27 cellular contexts compared by ENCODE assay signal in genomic region chr20:24235740-24236139, GRCh38.
"Had no signal": no experiment of that assay in that cellular context is flagged by ENCODE, and none has a peak within 500 bp of the region (broad histone marks: within the 10 kb centered on the region; RNA-seq: fewer than 3 reads in every experiment).

No MANE protein-coding gene starts in this region.

- H3K27me3 ChIP-seq: brain microvascular endothelial cell, left lung had no signal

- H3K4me1 Mint-ChIP-seq: activated CD4-positive, alpha-beta T cell treated with anti-CD3 and anti-CD28 coated beads, Interleukin-2, amount 10 ng/mL, durations not matched to agents 24 days and 14 days; activated CD8-positive, alpha-beta memory T cell treated with anti-CD3 and anti-CD28 coated beads, Interleukin-2, amount 10 ng/mL, durations not matched to agents 7 days and 5 days; activated naive CD8-positive, alpha-beta T cell treated with anti-CD3 and anti-CD28 coated beads, Interleukin-2, amount 50 U/mL, for 24 hours; naive thymus-derived CD4-positive, alpha-beta T cell; T-cell had no signal

- H3K9me3 Mint-ChIP-seq: activated CD4-positive, alpha-beta T cell treated with anti-CD3 and anti-CD28 coated beads, Interleukin-2, amount 10 ng/mL, durations not matched to agents 24 days and 14 days; activated CD8-positive, alpha-beta T cell treated with anti-CD3 and anti-CD28 coated beads for 36 hours; activated naive CD8-positive, alpha-beta T cell treated with anti-CD3 and anti-CD28 coated beads, Interleukin-2, amount 50 U/mL, for 24 hours; activated T-helper 1 cell treated with anti-CD3 and anti-CD28 coated beads, Interleukin-12 subunit alpha, Interleukin-12 subunit beta, Interleukin-2, Interleukin-4 antibody, amounts not matched to agents 30 ng/mL and 10 ng/mL and 1 ng/mL, durations not matched to agents 14 hours and 24 hours and 36 hours; naive thymus-derived CD4-positive, alpha-beta T cell; neural crest cell; stimulated activated naive CD8-positive, alpha-beta T cell treated with anti-CD3 and anti-CD28 coated beads, Interleukin-15, Interleukin-2, amounts not matched to agents 100 ng/mL and 50 ng/mL, for 24 hours; T-cell; T-helper 2 cell treated with Interferon-gamma antibody and Interleukin-4, amounts not matched to agents 5 μg/mL and 100 μg/mL, for 36 hours had no signal

- H3K27ac Mint-ChIP-seq: activated CD4-positive, alpha-beta T cell treated with anti-CD3 and anti-CD28 coated beads, Interleukin-2, amount 10 ng/mL, durations not matched to agents 24 days and 14 days; activated CD8-positive, alpha-beta memory T cell treated with anti-CD3 and anti-CD28 coated beads, Interleukin-2, amount 10 ng/mL, durations not matched to agents 7 days and 5 days; activated CD8-positive, alpha-beta T cell treated with anti-CD3 and anti-CD28 coated beads for 36 hours; activated naive CD8-positive, alpha-beta T cell treated with anti-CD3 and anti-CD28 coated beads, Interleukin-2, amount 50 U/mL, for 24 hours; activated T-helper 1 cell treated with anti-CD3 and anti-CD28 coated beads, Interleukin-12 subunit alpha, Interleukin-12 subunit beta, Interleukin-2, Interleukin-4 antibody, amounts not matched to agents 30 ng/mL and 10 ng/mL and 1 ng/mL, durations not matched to agents 14 hours and 24 hours and 36 hours; stimulated activated naive CD8-positive, alpha-beta T cell treated with anti-CD3 and anti-CD28 coated beads, Interleukin-15, Interleukin-2, amounts not matched to agents 100 ng/mL and 50 ng/mL, for 24 hours; T-cell; T-helper 2 cell treated with Interferon-gamma antibody and Interleukin-4, amounts not matched to agents 5 μg/mL and 100 μg/mL, for 36 hours had no signal

- DNase-seq: activated CD4-positive, alpha-beta T cell treated with anti-CD3 and anti-CD28 coated beads, Interleukin-2, amount 10 ng/mL, durations not matched to agents 24 days and 14 days; activated CD8-positive, alpha-beta memory T cell treated with anti-CD3 and anti-CD28 coated beads, Interleukin-2, amount 10 ng/mL, durations not matched to agents 7 days and 5 days; activated CD8-positive, alpha-beta T cell treated with anti-CD3 and anti-CD28 coated beads for 36 hours; activated gamma-delta T cell; activated naive CD4-positive, alpha-beta T cell treated with anti-CD3 and anti-CD28 coated beads, Interleukin-2, amount 50 U/mL, for 16 hours; activated naive CD8-positive, alpha-beta T cell treated with anti-CD3 and anti-CD28 coated beads, Interleukin-2, amount 50 U/mL, for 24 hours; brain microvascular endothelial cell; central memory CD4-positive, alpha-beta T cell; dermis blood vessel endothelial cell; effector memory CD4-positive, alpha-beta T cell; left lung; naive thymus-derived CD4-positive, alpha-beta T cell; psoas muscle; right cardiac atrium; stimulated activated CD4-positive, alpha-beta T cell treated with anti-CD3 and anti-CD28 coated beads, Interleukin-12 subunit alpha, Interleukin-12 subunit beta, amount 100 ng/mL, for 4 hours; stimulated activated CD4-positive, alpha-beta T cell treated with anti-CD3 and anti-CD28 coated beads, Interleukin-4, amount 100 ng/mL, for 4 hours; T-cell; tibial artery had no signal

- H3K27ac ChIP-seq: brain microvascular endothelial cell, esophagus muscularis mucosa, gastroesophageal sphincter, left lung, psoas muscle, tibial artery, VCaP had no signal

- H3K4me3 Mint-ChIP-seq: activated CD4-positive, alpha-beta T cell treated with anti-CD3 and anti-CD28 coated beads, Interleukin-2, amount 10 ng/mL, durations not matched to agents 24 days and 14 days; activated CD8-positive, alpha-beta memory T cell treated with anti-CD3 and anti-CD28 coated beads, Interleukin-2, amount 10 ng/mL, durations not matched to agents 7 days and 5 days; activated CD8-positive, alpha-beta T cell treated with anti-CD3 and anti-CD28 coated beads for 36 hours; activated naive CD8-positive, alpha-beta T cell treated with anti-CD3 and anti-CD28 coated beads, Interleukin-2, amount 50 U/mL, for 24 hours; activated T-helper 1 cell treated with anti-CD3 and anti-CD28 coated beads, Interleukin-12 subunit alpha, Interleukin-12 subunit beta, Interleukin-2, Interleukin-4 antibody, amounts not matched to agents 30 ng/mL and 10 ng/mL and 1 ng/mL, durations not matched to agents 14 hours and 24 hours and 36 hours; naive thymus-derived CD4-positive, alpha-beta T cell; neural crest cell; stimulated activated naive CD8-positive, alpha-beta T cell treated with anti-CD3 and anti-CD28 coated beads, Interleukin-15, Interleukin-2, amounts not matched to agents 100 ng/mL and 50 ng/mL, for 24 hours; T-cell; T-helper 2 cell treated with Interferon-gamma antibody and Interleukin-4, amounts not matched to agents 5 μg/mL and 100 μg/mL, for 36 hours had no signal

- H3K4me3 ChIP-seq: esophagus muscularis mucosa, gastroesophageal sphincter, left lung, lung, psoas muscle, tibial artery had no signal

- H3K36me3 Mint-ChIP-seq: activated CD8-positive, alpha-beta memory T cell treated with anti-CD3 and anti-CD28 coated beads, Interleukin-2, amount 10 ng/mL, durations not matched to agents 7 days and 5 days; naive thymus-derived CD4-positive, alpha-beta T cell; T-cell had no signal

- ATAC-seq: activated CD4-positive, CD25-positive, alpha-beta regulatory T cell treated with anti-CD3 and anti-CD28 coated beads, Interleukin-2, amount 50 U/mL, for 24 hours; activated CD8-positive, alpha-beta memory T cell treated with anti-CD3 and anti-CD28 coated beads, Interleukin-2, amount 10 ng/mL, durations not matched to agents 7 days and 5 days; activated CD8-positive, alpha-beta T cell treated with anti-CD3 and anti-CD28 coated beads for 36 hours; activated naive CD8-positive, alpha-beta T cell treated with anti-CD3 and anti-CD28 coated beads, Interleukin-2, amount 50 U/mL, for 24 hours; gastroesophageal sphincter; left lung; naive thymus-derived CD4-positive, alpha-beta T cell; psoas muscle; right cardiac atrium; T-cell had no signal
